In genomic region chr2:180046776-180047175, GRCh38 we compare ENCODE assay signal across 31 cellular contexts.
"Had no signal": no experiment of that assay in that cellular context is flagged by ENCODE, and none has a peak within 500 bp of the region (broad histone marks: within the 10 kb centered on the region; RNA-seq: fewer than 3 reads in every experiment).

No MANE protein-coding gene starts in this region.

- H3K27ac Mint-ChIP-seq: activated naive CD8-positive, alpha-beta T cell; activated T-cell treated with anti-CD3 and anti-CD28 coated beads, Interleukin-2, amount 50 U/mL, for 72 hours; naive thymus-derived CD8-positive, alpha-beta T cell; stimulated activated memory B cell treated with anti-CD40 and anti-IgM and Interleukin-4, amounts not matched to agents 10 μg/mL and 1 μg/mL and 100 μg/mL, for 72 hours; stimulated activated naive CD8-positive, alpha-beta T cell treated with anti-CD3 and anti-CD28 coated beads, Interleukin-15, amount 100 ng/mL, for 72 hours had no signal

- H3K36me3 Mint-ChIP-seq: activated naive CD8-positive, alpha-beta T cell; naive thymus-derived CD8-positive, alpha-beta T cell; stimulated activated memory B cell treated with anti-CD40 and anti-IgM and Interleukin-4, amounts not matched to agents 10 μg/mL and 1 μg/mL and 100 μg/mL, for 72 hours had no signal

- ATAC-seq: activated T-cell treated with anti-CD3 and anti-CD28 coated beads, Interleukin-2, amount 50 U/mL, for 72 hours; left lung; lower lobe of right lung; naive thymus-derived CD8-positive, alpha-beta T cell; stimulated activated memory B cell treated with anti-CD40 and anti-IgM and Interleukin-4, amounts not matched to agents 10 μg/mL and 1 μg/mL and 100 μg/mL, for 72 hours; stimulated activated naive CD8-positive, alpha-beta T cell treated with anti-CD3 and anti-CD28 coated beads, Interleukin-15, amount 100 ng/mL, for 72 hours; upper lobe of right lung had no signal

- DNase-seq: activated CD4-positive, alpha-beta T cell treated with anti-CD3 and anti-CD28 coated beads for 4 hours; activated CD4-positive, alpha-beta T cell treated with anti-CD3 and anti-CD28 coated beads, Interleukin-2, amount 50 U/mL, for 4 hours; activated CD4-positive, CD25-positive, alpha-beta regulatory T cell; activated naive CD4-positive, alpha-beta T cell; activated T-cell treated with anti-CD3 and anti-CD28 coated beads for 4 hours; activated T-cell treated with anti-CD3 and anti-CD28 coated beads, Interleukin-2, amount 50 U/mL, for 72 hours; adrenal gland; aorta; central memory CD4-positive, alpha-beta T cell; dermis blood vessel endothelial cell; effector CD4-positive, alpha-beta T cell; esophagus squamous epithelium; head of caudate nucleus; hypothalamus; left lung; lower lobe of right lung; mesenchymal stem cell; naive thymus-derived CD8-positive, alpha-beta T cell; nucleus accumbens; stimulated activated CD4-positive, alpha-beta T cell treated with anti-CD3 and anti-CD28 coated beads, Interleukin-1b, Interleukin-23, amount 100 ng/mL, for 48 hours; stimulated activated CD4-positive, alpha-beta T cell treated with anti-CD3 and anti-CD28 coated beads, Interleukin-4, amount 100 ng/mL, for 4 hours; stimulated activated CD8-positive, alpha-beta memory T cell treated with anti-CD3 and anti-CD28 coated beads, Interleukin-4, amount 100 ng/mL, for 48 hours; stimulated activated naive CD8-positive, alpha-beta T cell treated with anti-CD3 and anti-CD28 coated beads, Interleukin-15, amount 100 ng/mL, for 72 hours; thyroid gland; upper lobe of right lung had no signal

- H3K27ac ChIP-seq: adrenal gland, breast epithelium, esophagus squamous epithelium, left lung, lower lobe of right lung, right atrium auricular region, thyroid gland, upper lobe of right lung had no signal

- H3K4me3 Mint-ChIP-seq: activated naive CD8-positive, alpha-beta T cell; activated T-cell treated with anti-CD3 and anti-CD28 coated beads, Interleukin-2, amount 50 U/mL, for 72 hours; naive thymus-derived CD8-positive, alpha-beta T cell; neural crest cell; stimulated activated memory B cell treated with anti-CD40 and anti-IgM and Interleukin-4, amounts not matched to agents 10 μg/mL and 1 μg/mL and 100 μg/mL, for 72 hours; stimulated activated naive CD8-positive, alpha-beta T cell treated with anti-CD3 and anti-CD28 coated beads, Interleukin-15, amount 100 ng/mL, for 72 hours had no signal

- H3K4me1 ChIP-seq: adrenal gland, breast epithelium, esophagus squamous epithelium, left lung, lower lobe of right lung, right atrium auricular region, thyroid gland, upper lobe of right lung had no signal

- H3K36me3 ChIP-seq: adrenal gland, breast epithelium, esophagus squamous epithelium, left lung, lower lobe of right lung, right atrium auricular region, thyroid gland, upper lobe of right lung had no signal

- H3K4me2 ChIP-seq: smooth muscle cell had no signal

- H3K4me1 Mint-ChIP-seq: naive thymus-derived CD8-positive, alpha-beta T cell; neural crest cell; stimulated activated memory B cell treated with anti-CD40 and anti-IgM and Interleukin-4, amounts not matched to agents 10 μg/mL and 1 μg/mL and 100 μg/mL, for 72 hours; stimulated activated naive CD8-positive, alpha-beta T cell treated with anti-CD3 and anti-CD28 coated beads, Interleukin-15, amount 100 ng/mL, for 72 hours had no signal

- H3K9me3 Mint-ChIP-seq: activated T-cell treated with anti-CD3 and anti-CD28 coated beads, Interleukin-2, amount 50 U/mL, for 72 hours; naive thymus-derived CD8-positive, alpha-beta T cell; stimulated activated memory B cell treated with anti-CD40 and anti-IgM and Interleukin-4, amounts not matched to agents 10 μg/mL and 1 μg/mL and 100 μg/mL, for 72 hours; stimulated activated naive CD8-positive, alpha-beta T cell treated with anti-CD3 and anti-CD28 coated beads, Interleukin-15, amount 100 ng/mL, for 72 hours had no signal

- H3K9me3 ChIP-seq: adrenal gland, breast epithelium, esophagus squamous epithelium, left lung, lower lobe of right lung, right atrium auricular region, thyroid gland, upper lobe of right lung had no signal

- H3K27me3 ChIP-seq: adrenal gland, breast epithelium, esophagus squamous epithelium, left lung, right atrium auricular region, thyroid gland, upper lobe of right lung had no signal

- H3K4me3 ChIP-seq: adrenal gland, breast epithelium, esophagus squamous epithelium, left lung, lower lobe of right lung, right atrium auricular region, smooth muscle cell, thyroid gland, upper lobe of right lung had no signal
